ENCODE assay signal across 5 cellular contexts in the genomic region with DNA sequence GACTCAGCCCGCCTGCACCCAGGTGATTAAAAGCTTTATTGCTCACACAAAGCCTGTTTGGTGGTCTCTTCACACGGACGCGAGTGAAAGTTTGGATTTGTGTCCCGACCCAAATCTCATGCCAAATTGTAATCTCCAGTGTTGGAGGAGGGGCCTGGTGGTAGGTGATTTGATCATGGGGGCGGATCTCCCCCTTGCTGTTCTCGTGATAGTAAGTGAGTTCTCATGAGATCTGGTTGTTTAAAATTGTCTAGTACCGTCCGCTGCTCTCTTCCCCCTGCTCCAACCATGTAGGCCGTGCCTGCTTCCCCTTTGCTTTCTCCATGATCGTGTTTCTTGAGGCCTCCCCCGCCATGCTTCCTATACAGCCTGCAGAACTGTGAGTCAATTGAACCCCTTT.
DNase-seq lines count a peak whose midpoint lies in the region; FAIRE-seq and TF ChIP-seq lines count a peak whose summit lies in the region.
"Not testable (repeated sequence)": the region's sequence is repeated elsewhere in the genome, so short reads cannot be mapped to it uniquely, and the experiment has no call there.

No MANE protein-coding gene starts in this region.

- H3K9ac ChIP-seq in H9 (ENCODE audit: extremely low read depth, insufficient read length, low read length); H1 (replicated peaks in 1 of 4; ENCODE audit: extremely low read depth in 1 of 4, low read depth in 3 of 4, low read length in 3 of 4); iPS-18a (ENCODE audit: low read length); mesendoderm (ENCODE audit: low read length): not testable (repeated sequence)
- H3K9ac ChIP-seq in HUES64 (ENCODE audit: low read depth, low read length): peak overlapping the region; percentile 44; the same call in 1 of the 2 replicates

- not testable (repeated sequence) for H3K27me3 ChIP-seq in H9 (ENCODE audit: insufficient read depth, low read length); HUES64 (ENCODE audit: insufficient read depth, low read length); H1 (replicated peaks in 1 of 4; ENCODE audit: control insufficient read depth in 3 of 4, extremely low read depth in 1 of 4, insufficient read depth in 3 of 4, low read length in 3 of 4); iPS-18a (ENCODE audit: control insufficient read depth, insufficient read depth, low read length); mesendoderm (ENCODE audit: insufficient read depth, low read length, poor library complexity)

- not testable (repeated sequence) for H3T11ph ChIP-seq in H9 (ENCODE audit: low read length)

- H3K4me2 ChIP-seq in H9 (ENCODE audit: insufficient read depth, insufficient read length, low read length); mesendoderm (ENCODE audit: low read length): not testable (repeated sequence)
- H3K4me2 ChIP-seq in H1 (ENCODE audit: insufficient read depth in 1 of 2, low read depth in 2 of 2, low read length in 2 of 2): peak overlapping the region; percentile 25 to 54; a peak in 3 of 4 replicates

- peaks cover 10 to 16% of the 10 kb centered on the region in 2 experiments for H3K4me1 Mint-ChIP-seq in H9

- H3K27ac Mint-ChIP-seq in H9: not testable (repeated sequence)

- H3K79me2 ChIP-seq in H9 (ENCODE audit: insufficient read depth, low read length); H1 (ENCODE audit: control insufficient read depth in 1 of 2, insufficient read depth in 2 of 2, low read length in 2 of 2); mesendoderm (ENCODE audit: control insufficient read depth, insufficient read depth, low read length): not testable (repeated sequence)

- TF ChIP-seq CTCF in H9 (conservative IDR thresholded peaks at IDR 0.05); H1 (IDR thresholded peaks at IDR 0.05; ENCODE audit: control extremely low read depth in 1 of 3, insufficient read depth in 1 of 3, low read depth in 1 of 3, low read length in 3 of 3): not testable (repeated sequence)

- H3K4me3 Mint-ChIP-seq in H9: not testable (repeated sequence)

- CTCF ChIA-PET in H1 (lab: Charles Lee; ENCODE audit: partially characterized antibody): not testable (repeated sequence)

- not testable (repeated sequence) for H4K91ac ChIP-seq in H9 (ENCODE audit: insufficient read length, low read depth, low read length)
- H4K91ac ChIP-seq in H1 (replicated peaks; ENCODE audit: insufficient read length, low read length): peak overlapping the region; percentile 98

- H3K23me2 ChIP-seq in H9 (ENCODE audit: insufficient read length, low read depth, low read length, poor library complexity, severe bottlenecking); H1 (ENCODE audit: low read depth, low read length): not testable (repeated sequence)

- not testable (repeated sequence) for TF ChIP-seq EP300 in H1 (IDR thresholded peaks at IDR 0.05; ENCODE audit: borderline replicate concordance in 1 of 2, low read depth in 2 of 2, low read length in 2 of 2)

- peak overlapping the region; percentile 10 for H3K27ac ChIP-seq in H9 (ENCODE audit: insufficient read length, low read depth, low read length)
- H3K27ac ChIP-seq in HUES64 (ENCODE audit: low read depth, low read length): peak overlapping the region; percentile 67
- not testable (repeated sequence) for H3K27ac ChIP-seq in H1 (ENCODE audit: low read depth, low read length)
- peak overlapping the region; percentile 20 for H3K27ac ChIP-seq in iPS-18a (ENCODE audit: low read length)
- peak overlapping the region; percentile 70 for H3K27ac ChIP-seq in mesendoderm (ENCODE audit: low read depth, low read length)

- not testable (repeated sequence) for FAIRE-seq in H1 (lab: Jason Lieb, UNC)

- peaks cover 10 to 12% (median 10%) of the 10 kb centered on the region in 3 experiments for H3K36me3 Mint-ChIP-seq in H9 (ENCODE audit: insufficient read depth in 1 of 3, low read depth in 3 of 3)

- peak overlapping the region; percentile 92 for H4K5ac ChIP-seq in H9 (ENCODE audit: insufficient read length, low read depth, low read length)
- H4K5ac ChIP-seq in H1 (ENCODE audit: insufficient read length, low read depth, low read length); mesendoderm (ENCODE audit: low read length): not testable (repeated sequence)

- H3K18ac ChIP-seq in H9 (ENCODE audit: insufficient read length, low read depth, low read length) (peak overlapping the region; percentile 90), mesendoderm (ENCODE audit: low read length) (peak overlapping the region; percentile 53)
- not testable (repeated sequence) for H3K18ac ChIP-seq in H1 (ENCODE audit: extremely low read depth, low read length)

- H2AFZ ChIP-seq in H9 (ENCODE audit: low read length); H1 (ENCODE audit: low read length): not testable (repeated sequence)

- H3K23ac ChIP-seq in H9 (ENCODE audit: insufficient read length, low read depth, low read length); H1 (ENCODE audit: insufficient read length): not testable (repeated sequence)
- H3K23ac ChIP-seq in mesendoderm (ENCODE audit: low read length): peak overlapping the region; percentile 2

- H3K56ac ChIP-seq in H9 (ENCODE audit: insufficient read length, low read depth, low read length): not testable (repeated sequence)
- H3K56ac ChIP-seq in H1 (replicated peaks; ENCODE audit: insufficient read length, low read depth, low read length) (peak overlapping the region; percentile 2), mesendoderm (ENCODE audit: low read length) (peak overlapping the region; percentile 76)

- DNase-seq in H9 (peak; percentile 45), H1 (ENCODE audit: low read depth in 1 of 2, low spot score in 2 of 2) (peak in 1 of 2 experiments; percentile 56), mesendoderm (peak; percentile 75)

- peaks cover 10% of the 10 kb centered on the region in 2 experiments for H3K9me3 Mint-ChIP-seq in H9

- not testable (repeated sequence) for H3K4ac ChIP-seq in H9 (ENCODE audit: low read depth, low read length); H1 (replicated peaks; ENCODE audit: insufficient read length, low read depth, low read length)
- H3K4ac ChIP-seq in mesendoderm (ENCODE audit: low read depth, low read length): peak overlapping the region; percentile 5

- no CpG with 5 or more reads among the region's 12 CpGs for WGBS in H9 (ENCODE audit: extremely low coverage, insufficient read length, low lambda C conversion rate)
- 71% methylated on average over 12 of the region's 12 CpGs for WGBS in HUES64
- WGBS in H1 (ENCODE audit: extremely low coverage in 1 of 2, insufficient coverage in 1 of 2, insufficient read length in 1 of 2, insufficient replicate concordance in 2 of 2, low coverage in 1 of 2, low lambda C conversion rate in 2 of 2, missing lambda C conversion rate in 1 of 2), 2 experiments: 68% methylated on average over 11 of the region's 12 CpGs; no CpG with 5 or more reads in 1 of the 2 experiments
- WGBS in mesendoderm (ENCODE audit: extremely low coverage, insufficient coverage, low lambda C conversion rate): no CpG with 5 or more reads among the region's 12 CpGs

- not testable (repeated sequence) for H3K4me3 ChIP-seq in HUES64 (ENCODE audit: low read length); H1 (ENCODE audit: extremely low read depth in 1 of 4, insufficient read depth in 2 of 4, low read depth in 3 of 4, low read length in 4 of 4); iPS-18a (ENCODE audit: low read length); mesendoderm (ENCODE audit: low read length)

- H3K14ac ChIP-seq in H9 (ENCODE audit: insufficient read depth, low read length); H1 (ENCODE audit: insufficient read length): not testable (repeated sequence)

- H4K8ac ChIP-seq in H9 (replicated peaks; ENCODE audit: insufficient read length, low read depth, low read length); H1 (ENCODE audit: extremely low read depth, insufficient read depth, low read length): not testable (repeated sequence)
- H4K8ac ChIP-seq in mesendoderm (ENCODE audit: low read depth, low read length): peak overlapping the region; percentile 1

- not testable (repeated sequence) for H3K36me3 ChIP-seq in HUES64 (ENCODE audit: insufficient read depth, low read length); H1 (ENCODE audit: control insufficient read depth in 2 of 4, insufficient read depth in 4 of 4, low read length in 3 of 4); iPS-18a (ENCODE audit: control insufficient read depth, low read depth, low read length); mesendoderm (ENCODE audit: control insufficient read depth, insufficient read depth, low read length)

- H2AK5ac ChIP-seq in H9 (ENCODE audit: insufficient read length, low read length): not testable (repeated sequence)
- H2AK5ac ChIP-seq in H1 (ENCODE audit: low read depth, low read length) (peak overlapping the region; percentile 97; the same call in 1 of the 2 replicates), mesendoderm (ENCODE audit: low read length) (peak overlapping the region; percentile 93)

- not testable (repeated sequence) for H2BK5ac ChIP-seq in H9 (ENCODE audit: insufficient read length, low read length)
- peak overlapping the region; percentile 98 for H2BK5ac ChIP-seq in H1 (ENCODE audit: low read depth, low read length)
- peak overlapping the region; percentile 96 for H2BK5ac ChIP-seq in mesendoderm (ENCODE audit: low read length)

- H3K79me1 ChIP-seq in H9 (ENCODE audit: insufficient read depth, low read depth, low read length, poor library complexity, severe bottlenecking); H1 (ENCODE audit: low read depth, low read length); mesendoderm (ENCODE audit: low read length): not testable (repeated sequence)

- POLR2A ChIA-PET in H1 (lab: Charles Lee; ENCODE audit: partially characterized antibody): interaction anchor here (1.1 to 1.4 kb wide), 2 partner anchors 8 to 9 kb away, joined by 4 read pairs; no protein-coding TSS in a partner anchor

- H4K20me1 ChIP-seq in H9 (ENCODE audit: control insufficient read depth, insufficient read depth, insufficient read length); H1 (replicated peaks in 1 of 2; ENCODE audit: control insufficient read depth in 1 of 2, insufficient read depth in 2 of 2, low read length in 2 of 2): not testable (repeated sequence)

- not testable (repeated sequence) for H3K27me3 Mint-ChIP-seq in H9 (ENCODE audit: low read depth)

- not testable (repeated sequence) for TF ChIP-seq POLR2A in H1 (IDR thresholded peaks at IDR 0.05; ENCODE audit: control extremely low read depth in 1 of 2, low read depth in 2 of 2, low read length in 2 of 2)

- not testable (repeated sequence) for H2BK12ac ChIP-seq in H9 (ENCODE audit: insufficient read length, low read depth, low read length)
- peak overlapping the region; percentile 98 for H2BK12ac ChIP-seq in H1 (ENCODE audit: low read depth, low read length)

- H2BK15ac ChIP-seq in H9 (ENCODE audit: low read depth, low read length); H1 (ENCODE audit: low read length); mesendoderm (replicated peaks; ENCODE audit: low read depth): not testable (repeated sequence)

- H2BK20ac ChIP-seq in H9 (ENCODE audit: low read depth, low read length, poor library complexity, severe bottlenecking): not testable (repeated sequence)
- H2BK20ac ChIP-seq in H1 (ENCODE audit: low read length): peak overlapping the region; percentile 98; the same call in 1 of the 2 replicates

- not testable (repeated sequence) for H3K4me1 ChIP-seq in H9 (ENCODE audit: insufficient read depth, low read length); mesendoderm (ENCODE audit: control insufficient read depth, low read depth, low read length)
- H3K4me1 ChIP-seq in HUES64 (ENCODE audit: insufficient read depth, low read length) (peaks cover 40% of the 10 kb centered on the region), H1 (replicated peaks in 1 of 4; ENCODE audit: control insufficient read depth in 3 of 4, insufficient read depth in 4 of 4, low read length in 3 of 4) (peaks cover 6 to 17% (median 11%) of the 10 kb centered on the region in 4 experiments; a peak in 5 of 7 replicates), iPS-18a (ENCODE audit: control insufficient read depth, low read depth, low read length) (peaks cover 35% of the 10 kb centered on the region)

- not testable (repeated sequence) for TF ChIP-seq RAD21 in H1 (IDR thresholded peaks at IDR 0.05 in 1 of 2, conservative IDR thresholded peaks at IDR 0.05 in 1 of 2; ENCODE audit: low read depth in 2 of 2, low read length in 2 of 2)

- H2BK120ac ChIP-seq in H9 (ENCODE audit: low read depth, low read length, poor library complexity, severe bottlenecking): not testable (repeated sequence)
- H2BK120ac ChIP-seq in H1 (replicated peaks; ENCODE audit: low read depth, low read length) (peak overlapping the region; percentile 86), mesendoderm (ENCODE audit: low read depth, low read length) (peak overlapping the region; percentile 21)

- H3K9me3 ChIP-seq in H9 (ENCODE audit: control insufficient read depth, low read depth, low read length); HUES64 (ENCODE audit: insufficient read depth, low read depth, low read length); H1 (ENCODE audit: insufficient read depth in 2 of 2, low read depth in 1 of 2, low read length in 1 of 2); iPS-18a (ENCODE audit: control insufficient read depth, low read depth, low read length): not testable (repeated sequence)
